ENCODE assay signal across 35 cellular contexts in the genomic region with DNA sequence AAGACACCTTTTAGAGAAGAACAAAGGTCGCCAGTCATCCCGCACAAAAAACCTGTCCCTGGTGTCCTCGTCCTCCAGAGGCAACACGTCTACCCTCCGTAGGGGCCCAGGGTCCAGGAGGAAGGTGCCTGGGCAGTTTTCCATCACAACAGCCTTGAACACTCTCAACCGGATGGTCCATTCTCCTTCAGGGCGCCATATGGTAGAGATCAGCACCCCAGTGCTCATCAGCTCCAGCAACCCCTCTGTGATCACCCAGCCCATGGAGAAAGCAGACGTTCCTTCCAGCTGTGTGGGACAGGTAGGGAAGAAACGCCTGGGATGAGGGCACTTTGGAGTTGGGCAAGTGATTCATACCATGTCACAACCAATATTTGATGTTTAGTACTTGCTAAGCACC.
"Had no signal": no experiment of that assay in that cellular context is flagged by ENCODE, and none has a peak within 500 bp of the region (broad histone marks: within the 10 kb centered on the region; RNA-seq: fewer than 3 reads in every experiment).

No MANE protein-coding gene starts in this region.

- DNase-seq: Karpas-422, Kasumi-1, MG63, MM.1S, MV-4-11, NCI-H1048, NCI-H1092, NCI-H1092 treated with DMSO at 0.1 percent for 48 hours, NCI-H1105, NCI-H1417, NCI-H1417 treated with DMSO at 0.1 percent for 48 hours, NCI-H1436, NCI-H1436 treated with DMSO at 0.1 percent for 48 hours, NCI-H146, NCI-H1694, NCI-H1694 treated with DMSO at 0.1 percent for 48 hours, NCI-H187, NCI-H187 treated with DMSO at 0.1 percent for 48 hours, NCI-H1930, NCI-H2029, NCI-H2029 treated with DMSO at 0.1 percent for 48 hours, NCI-H2081, NCI-H2081 treated with DMSO at 0.1 percent for 48 hours, NCI-H2107, NCI-H2171, NCI-H2171 treated with DMSO at 0.1 percent for 48 hours, NCI-H2227 treated with DMSO at 0.1 percent for 48 hours, NCI-H226, NCI-H345, NCI-H446, NCI-H446 treated with DMSO at 0.1 percent for 48 hours, NCI-H510A, NCI-H510A treated with DMSO at 0.1 percent for 48 hours, NCI-H524 had no signal

- H3K4me3 ChIP-seq: MG63 had no signal

- H3K27me3 ChIP-seq: MG63 had no signal

- H3K27ac ChIP-seq: KMS-11 had no signal

- H3K36me3 ChIP-seq: MG63 had no signal

- H3K9ac ChIP-seq: KMS-11 had no signal

- H3K4me2 ChIP-seq: KMS-11 had no signal
